ENCODE assay signal across 23 cellular contexts in the genomic region with DNA sequence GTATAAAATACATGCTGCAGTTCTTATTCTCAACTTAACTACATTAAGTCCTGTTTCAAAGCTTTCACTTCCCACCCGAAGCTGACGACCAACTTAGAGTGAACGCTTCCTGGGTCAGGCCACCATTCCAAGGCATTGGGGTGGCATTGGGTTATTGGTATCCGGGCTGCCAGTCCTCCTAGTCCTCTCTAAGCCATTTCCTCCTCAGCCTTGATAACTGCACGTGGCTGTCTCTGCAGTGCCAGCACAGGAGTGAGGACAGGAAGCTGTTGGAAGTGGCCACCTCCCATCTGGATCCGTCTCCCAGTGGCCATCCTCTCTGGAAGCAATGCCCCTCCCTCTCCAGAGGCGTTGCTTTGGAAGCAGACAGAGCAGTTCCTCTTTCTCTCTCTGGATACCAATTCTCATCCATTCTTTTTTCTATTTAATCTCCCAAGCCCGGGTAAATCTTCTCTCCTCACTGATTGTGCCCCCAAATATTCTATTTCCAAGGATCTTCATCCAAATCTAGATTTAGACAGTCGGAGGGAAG.
"Had no signal": no experiment of that assay in that cellular context is flagged by ENCODE, and none has a peak within 500 bp of the region (broad histone marks: within the 10 kb centered on the region; RNA-seq: fewer than 3 reads in every experiment).

No MANE protein-coding gene starts in this region.

- H3K4me1 ChIP-seq: gastrocnemius medialis, prostate gland, right atrium auricular region, stomach, thyroid gland had no signal

- H3K27ac Mint-ChIP-seq: dendritic cell treated with granulocyte-macrophage colony-stimulating factor and Interleukin-4, amounts not matched to agents 40 ng/mL and 50 ng/mL, for 4 days; effector memory CD8-positive, alpha-beta T cell; memory B cell; natural killer cell treated with Interleukin-12 subunit alpha and Interleukin-12 subunit beta and Interleukin-15 and Interleukin-18, amount 100 ng/mL, for 72 hours; stimulated activated effector memory CD8-positive, alpha-beta T cell treated with anti-CD3 and anti-CD28 coated beads, Interleukin-12 subunit alpha, Interleukin-12 subunit beta, amount 100 ng/mL, for 72 hours had no signal

- H3K27me3 Mint-ChIP-seq: dendritic cell treated with granulocyte-macrophage colony-stimulating factor and Interleukin-4, amounts not matched to agents 40 ng/mL and 50 ng/mL, for 4 days had no signal

- H3K36me3 Mint-ChIP-seq: memory B cell; natural killer cell treated with Interleukin-12 subunit alpha and Interleukin-12 subunit beta and Interleukin-15 and Interleukin-18, amount 100 ng/mL, for 72 hours; stimulated activated effector memory CD8-positive, alpha-beta T cell treated with anti-CD3 and anti-CD28 coated beads, Interleukin-12 subunit alpha, Interleukin-12 subunit beta, amount 100 ng/mL, for 72 hours had no signal

- H3K4me3 ChIP-seq: gastrocnemius medialis, lung, prostate gland, right atrium auricular region, smooth muscle cell, stomach, thyroid gland had no signal

- H3K9me3 Mint-ChIP-seq: neural crest cell had no signal

- H3K36me3 ChIP-seq: gastrocnemius medialis, neutrophil, prostate gland, right atrium auricular region, stomach, thyroid gland had no signal

- DNase-seq: effector memory CD8-positive, alpha-beta T cell; foreskin fibroblast; gastrocnemius medialis; kidney; naive B cell; stimulated activated CD4-positive, alpha-beta T cell treated with anti-CD3 and anti-CD28 coated beads, Interleukin-2, amount 100 ng/mL, for 24 hours; stimulated activated CD4-positive, alpha-beta T cell treated with anti-CD3 and anti-CD28 coated beads, Interleukin-4, amount 100 ng/mL, for 24 hours; stimulated activated naive CD4-positive, alpha-beta T cell treated with Interleukin-2 at 50 U/mL for 16 hours; stomach; thyroid gland; trophoblast cell had no signal

- ATAC-seq: effector memory CD8-positive, alpha-beta T cell; gastrocnemius medialis; left lobe of liver; sciatic nerve; stimulated activated effector memory CD8-positive, alpha-beta T cell treated with anti-CD3 and anti-CD28 coated beads, Interleukin-12 subunit alpha, Interleukin-12 subunit beta, amount 100 ng/mL, for 72 hours had no signal

- H3K4me3 Mint-ChIP-seq: dendritic cell treated with granulocyte-macrophage colony-stimulating factor and Interleukin-4, amounts not matched to agents 40 ng/mL and 50 ng/mL, for 4 days; effector memory CD8-positive, alpha-beta T cell; memory B cell; naive B cell; natural killer cell treated with Interleukin-12 subunit alpha and Interleukin-12 subunit beta and Interleukin-15 and Interleukin-18, amount 100 ng/mL, for 72 hours; neural crest cell; stimulated activated effector memory CD8-positive, alpha-beta T cell treated with anti-CD3 and anti-CD28 coated beads, Interleukin-12 subunit alpha, Interleukin-12 subunit beta, amount 100 ng/mL, for 72 hours had no signal

- H3K4me2 ChIP-seq: smooth muscle cell had no signal

- H3K27ac ChIP-seq: gastrocnemius medialis, neutrophil, prostate gland, right atrium auricular region, stomach, thyroid gland had no signal

- H3K4me1 Mint-ChIP-seq: memory B cell; naive B cell; neural crest cell; stimulated activated effector memory CD8-positive, alpha-beta T cell treated with anti-CD3 and anti-CD28 coated beads, Interleukin-12 subunit alpha, Interleukin-12 subunit beta, amount 100 ng/mL, for 72 hours had no signal

- H3K27me3 ChIP-seq: gastrocnemius medialis, neutrophil, right atrium auricular region, thyroid gland had no signal

- H3K9me3 ChIP-seq: gastrocnemius medialis, neutrophil, prostate gland, thyroid gland had no signal
